Comparison of ENCODE assay signal across 15 cellular contexts in the genomic region with DNA sequence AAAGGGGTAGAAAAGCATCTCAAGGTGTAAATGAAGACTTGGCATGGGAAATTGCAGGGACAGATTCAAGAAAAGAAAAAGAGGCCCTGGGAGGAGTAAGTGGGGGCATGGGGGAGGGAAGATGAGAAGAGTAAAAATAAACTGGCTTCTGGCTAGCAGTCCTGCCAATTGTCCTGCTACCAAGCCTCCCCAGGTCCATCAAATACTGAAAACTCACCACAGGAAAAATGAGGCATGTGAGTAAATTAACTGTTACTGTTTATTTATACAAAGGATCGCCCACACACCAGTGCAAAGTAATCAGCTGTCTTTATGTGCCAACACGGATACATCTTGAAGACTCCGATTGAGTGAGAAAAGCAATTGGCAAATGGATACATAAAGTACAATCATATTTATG. TPM values are rescaled to one million over a fixed set of nuclear protein-coding genes. Genes with fewer than 3 reads are reported as not detected.
DNase-seq lines count a peak whose midpoint lies in the region; ATAC-seq and TF ChIP-seq lines count a peak whose summit lies in the region.
"Had no signal": no experiment of that assay in that cellular context is flagged by ENCODE, and none has a peak within 500 bp of the region (broad histone marks: within the 10 kb centered on the region; RNA-seq: fewer than 3 reads in every experiment).

No MANE protein-coding gene starts in this region.

- in situ Hi-C loops in GM23248 (cut with MboI) = no loop called here

- peak; percentile 5 for DNase-seq in GM23248
- DNase-seq in M059J (ENCODE audit: low read depth) = peak; percentile 19
- peak; percentile 48 for DNase-seq in left kidney (ENCODE audit: low read depth, low spot score)
- DNase-seq in renal cortical epithelial cell (ENCODE audit: low read depth) = peak; percentile 16
- no peak for DNase-seq in A673 (ENCODE audit: low spot score)
- DNase-seq in NCI-H2227 treated with DMSO at 0.1 percent for 48 hours (lab: John Stamatoyannopoulos, UW) = no peak
- DNase-seq in activated effector memory CD4-positive, alpha-beta T cell treated with Interleukin-2 at 50 U/mL for 16 hours = no peak
- DNase-seq: BE2C; Caco-2; CD8-positive, alpha-beta memory T cell; DMS53; HCEC 1CT had no signal

- H3K9ac ChIP-seq in GM23248 = no peak overlapping the region

- H3K4me3 ChIP-seq in GM23248 (no peak overlapping the region), A673 (ENCODE audit: low read depth, low read length, poor library complexity, severe bottlenecking) (no peak overlapping the region)
- H3K4me3 ChIP-seq: GM12878 had no signal

- no peaks in the 10 kb centered on the region for H3K4me1 ChIP-seq in GM23248 (ENCODE audit: insufficient read depth)
- no peaks in the 10 kb centered on the region for H3K4me1 ChIP-seq in A673 (ENCODE audit: insufficient read depth, low read length, poor library complexity, severe bottlenecking)
- H3K4me1 ChIP-seq: BE2C had no signal

- H3K79me2 ChIP-seq in GM23248 (ENCODE audit: insufficient read depth) = no peaks in the 10 kb centered on the region

- no peaks in the 10 kb centered on the region for H3K9me2 ChIP-seq in GM23248 (ENCODE audit: insufficient read depth)

- no peak for TF ChIP-seq CTCF in A673 (conservative IDR thresholded peaks at IDR 0.05; ENCODE audit: low read depth, low read length)

- no TSS peak for BruUV-seq in A673 (replicated peaks; lab: Mats Ljungman, UMichigan)

- H3K27ac ChIP-seq in GM23248 (no peak overlapping the region), A673 (ENCODE audit: low read depth, low read length, poor library complexity, severe bottlenecking) (no peak overlapping the region)
- H3K27ac ChIP-seq: HL-60 had no signal

- no peaks in the 10 kb centered on the region for H3K9me3 ChIP-seq in GM23248 (ENCODE audit: low read depth)
- no peaks in the 10 kb centered on the region for H3K9me3 ChIP-seq in A673 (ENCODE audit: low read depth, low read length, poor library complexity, severe bottlenecking)
- H3K9me3 ChIP-seq: BE2C, Caco-2 had no signal

- H3K27me3 ChIP-seq in GM23248 (replicated peaks; ENCODE audit: insufficient read depth) (no peaks in the 10 kb centered on the region), A673 (replicated peaks; ENCODE audit: insufficient read depth, low read depth, low read length, poor library complexity) (no peaks in the 10 kb centered on the region)
- H3K27me3 ChIP-seq: BE2C had no signal

- WGBS in GM23248 (ENCODE audit: low coverage in 1 of 2, low lambda C conversion rate in 2 of 2, missing lambda C conversion rate in 2 of 2), 2 experiments = 38 to 53% methylated on average over 3 of the region's 3 CpGs

- no peak overlapping the region for H3K4me2 ChIP-seq in GM23248 (ENCODE audit: unreplicated experiment)

- H3F3A ChIP-seq in GM23248 (ENCODE audit: insufficient read depth) = no peaks in the 10 kb centered on the region

- intact Hi-C loops in A673 (cut with micrococcal nuclease; ENCODE audit: unreplicated experiment) = no loop called here

- CTCF ChIA-PET in A673 (lab: Charles Lee) = no interaction called here

- POLR2A ChIA-PET in A673 (lab: Charles Lee; ENCODE audit: low non-redundant PET) = no interaction called here

- H4K20me1 ChIP-seq in GM23248 (ENCODE audit: insufficient read depth) = no peaks in the 10 kb centered on the region

- H3K36me3 ChIP-seq in GM23248 (ENCODE audit: low read depth) = no peaks in the 10 kb centered on the region
- H3K36me3 ChIP-seq in A673 (ENCODE audit: insufficient read depth, low read length, poor library complexity, severe bottlenecking) = no peaks in the 10 kb centered on the region
- H3K36me3 ChIP-seq: BE2C had no signal

- no peak for ATAC-seq in HG02759 (IDR thresholded peaks at IDR 0.05; ENCODE audit: unreplicated experiment)
- ATAC-seq: GM12878 had no signal

- no peak overlapping the region for H2AFZ ChIP-seq in GM23248

RNA-seq across cellular contexts. Expression of a gene that starts 10.7 kb away (rescaled TPM):
- total RNA-seq in GM23248 (2014; rRNA removed; shearing (Covaris generic)) = 2.5 and 7.1 TPM in 2 replicates
- polyA plus RNA-seq in GM23248 (2016; fragmentation: Nextera tagmentation; extraction: Ambion mirVana) = 0.95 and 2.0 TPM in 2 replicates
- total RNA-seq in M059J (2014; rRNA removed; shearing (Covaris generic)) = 4.1 and 5.3 TPM in 2 replicates
- total RNA-seq in renal cortical epithelial cell = 6.2 and 7.1 TPM in 2 replicates
- total RNA-seq in A673 (2021) = 11.5 and 12.7 TPM in 2 replicates

Comparison
In these comparisons a context has a peak if more than half of its experiments do, and no peak if none do; other contexts are left out.
1. DNase-seq: peak in GM23248 (single experiment), M059J (single experiment), left kidney (single experiment) and renal cortical epithelial cell (single experiment); none in A673 (single experiment), NCI-H2227 treated with DMSO at 0.1 percent for 48 hours (single experiment) and activated effector memory CD4-positive, alpha-beta T cell treated with Interleukin-2 at 50 U/mL for 16 hours (single experiment).